Comparison of ENCODE assay signal across 1 cellular context in the genomic region with DNA sequence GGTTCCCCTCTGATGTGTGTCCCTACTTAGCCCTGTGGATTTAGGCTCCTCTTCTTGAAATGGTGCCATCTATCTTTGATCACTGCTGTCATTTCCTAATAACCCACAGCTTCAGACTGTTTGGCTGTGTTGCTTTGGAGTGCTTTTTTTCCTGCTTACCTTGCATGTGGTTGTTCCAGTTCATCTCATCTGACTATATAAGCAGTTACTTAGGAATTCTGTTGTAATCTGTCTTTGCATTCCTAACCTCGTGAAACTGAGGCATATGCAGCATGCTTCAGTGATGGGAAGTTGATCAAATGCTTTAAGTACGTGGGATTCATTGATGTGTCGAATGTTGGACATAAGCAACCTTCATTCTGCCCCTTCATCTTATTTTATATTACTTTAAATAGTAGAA.
TF ChIP-seq lines count a peak whose summit lies in the region.

No MANE protein-coding gene starts in this region.

TF ChIP-seq in IMR-90, 13 proteins besides CTCF, POLR2A, EP300 and RAD21:
- TF ChIP-seq SMC3 (IDR thresholded peaks at IDR 0.05; ENCODE audit: low read depth, low read length) (no peak), RFX5 (IDR thresholded peaks at IDR 0.05; ENCODE audit: low read depth, low read length) (no peak), CEBPB (IDR thresholded peaks at IDR 0.05; ENCODE audit: low read depth, low read length) (no peak), CHD1 (IDR thresholded peaks at IDR 0.05; ENCODE audit: low read depth, low read length) (no peak), FOS (IDR thresholded peaks at IDR 0.05; ENCODE audit: low read depth, low read length) (no peak), MXI1 (IDR thresholded peaks at IDR 0.05; ENCODE audit: borderline replicate concordance, low read depth, low read length) (no peak), BHLHE40 (IDR thresholded peaks at IDR 0.05; ENCODE audit: low read depth, low read length) (no peak), RCOR1 (IDR thresholded peaks at IDR 0.05; ENCODE audit: insufficient replicate concordance, low read length) (no peak), NFE2L2 (IDR thresholded peaks at IDR 0.05; ENCODE audit: low read depth, low read length) (no peak), MAZ (IDR thresholded peaks at IDR 0.05; ENCODE audit: borderline replicate concordance, low read depth, low read length) (no peak), MAFK (IDR thresholded peaks at IDR 0.05; ENCODE audit: low read depth, low read length) (no peak)
- TF ChIP-seq, protein P1, sequence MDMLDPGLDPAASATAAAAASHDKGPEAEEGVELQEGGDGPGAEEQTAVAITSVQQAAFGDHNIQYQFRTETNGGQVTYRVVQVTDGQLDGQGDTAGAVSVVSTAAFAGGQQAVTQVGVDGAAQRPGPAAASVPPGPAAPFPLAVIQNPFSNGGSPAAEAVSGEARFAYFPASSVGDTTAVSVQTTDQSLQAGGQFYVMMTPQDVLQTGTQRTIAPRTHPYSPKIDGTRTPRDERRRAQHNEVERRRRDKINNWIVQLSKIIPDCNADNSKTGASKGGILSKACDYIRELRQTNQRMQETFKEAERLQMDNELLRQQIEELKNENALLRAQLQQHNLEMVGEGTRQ (IDR thresholded peaks at IDR 0.05; ENCODE audit: low read depth, low read length) = no peak
- TF ChIP-seq, protein P2, sequence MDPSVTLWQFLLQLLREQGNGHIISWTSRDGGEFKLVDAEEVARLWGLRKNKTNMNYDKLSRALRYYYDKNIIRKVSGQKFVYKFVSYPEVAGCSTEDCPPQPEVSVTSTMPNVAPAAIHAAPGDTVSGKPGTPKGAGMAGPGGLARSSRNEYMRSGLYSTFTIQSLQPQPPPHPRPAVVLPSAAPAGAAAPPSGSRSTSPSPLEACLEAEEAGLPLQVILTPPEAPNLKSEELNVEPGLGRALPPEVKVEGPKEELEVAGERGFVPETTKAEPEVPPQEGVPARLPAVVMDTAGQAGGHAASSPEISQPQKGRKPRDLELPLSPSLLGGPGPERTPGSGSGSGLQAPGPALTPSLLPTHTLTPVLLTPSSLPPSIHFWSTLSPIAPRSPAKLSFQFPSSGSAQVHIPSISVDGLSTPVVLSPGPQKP (IDR thresholded peaks at IDR 0.05; ENCODE audit: borderline replicate concordance, low read depth, low read length) = no peak
TF ChIP-seq in IMR-90: peak in this region for 0.
